ENCODE assay signal across 25 cellular contexts in the genomic region with DNA sequence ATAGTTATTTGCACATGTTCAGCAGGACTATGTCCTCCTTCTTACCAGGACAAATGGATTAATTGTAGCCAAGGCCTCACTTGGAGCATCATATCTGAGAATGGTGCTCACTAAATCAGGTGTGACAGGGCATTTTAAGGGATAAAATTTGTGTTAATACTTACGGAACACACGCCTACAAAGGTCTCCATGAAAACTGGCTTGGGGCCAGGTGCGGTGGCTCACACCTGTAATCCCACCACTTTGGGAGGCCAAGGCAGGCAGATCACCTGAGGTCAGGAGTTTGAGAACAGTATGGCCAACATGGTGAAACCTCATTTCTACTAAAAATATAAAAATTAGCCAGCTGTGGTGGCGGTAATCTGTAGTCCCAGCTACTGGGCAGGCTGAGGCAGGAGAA.
DNase-seq lines count a peak whose midpoint lies in the region; ATAC-seq, FAIRE-seq and TF ChIP-seq lines count a peak whose summit lies in the region.
"Had no signal": no experiment of that assay in that cellular context is flagged by ENCODE, and none has a peak within 500 bp of the region (broad histone marks: within the 10 kb centered on the region; RNA-seq: fewer than 3 reads in every experiment).

No MANE protein-coding gene starts in this region.

- H3K36me3 Mint-ChIP-seq in astrocyte (ENCODE audit: low read depth, unreplicated experiment): peaks cover 1% of the 10 kb centered on the region
- H3K36me3 Mint-ChIP-seq: CD14-positive monocyte; CD8-positive, alpha-beta T cell had no signal

- H3K27me3 Mint-ChIP-seq in astrocyte (ENCODE audit: low read depth, unreplicated experiment): peaks cover 5% of the 10 kb centered on the region

- H3K14ac ChIP-seq in IMR-90 (replicated peaks; ENCODE audit: low read depth, low read length): no peak overlapping the region

- no peak overlapping the region for H4K5ac ChIP-seq in IMR-90 (ENCODE audit: low read depth, low read length)

- H3K4me1 ChIP-seq in IMR-90 (ENCODE audit: control insufficient read depth, insufficient read depth, low read length) (peaks cover 5% of the 10 kb centered on the region; the same call in 1 of the 2 replicates), astrocyte (ENCODE audit: insufficient read depth, low read length) (peaks cover 15% of the 10 kb centered on the region), esophagus squamous epithelium (peaks cover 5 to 22% (median 17%) of the 10 kb centered on the region in 3 donors), upper lobe of right lung (peaks cover 9% of the 10 kb centered on the region), prostate gland (replicated peaks) (no peaks in the 10 kb centered on the region)
- H3K4me1 ChIP-seq: BE2C, BLaER1, Caco-2 had no signal

- no peak for TF ChIP-seq RAD21 in IMR-90 (IDR thresholded peaks at IDR 0.05; ENCODE audit: low read length)

- ATAC-seq in IMR-90 (ENCODE audit: low read depth) (no peak), upper lobe of right lung (no peak), HG03457 (IDR thresholded peaks at IDR 0.05; ENCODE audit: unreplicated experiment) (no peak)
- ATAC-seq: CD8-positive, alpha-beta T cell had no signal

- H3K27ac Mint-ChIP-seq in astrocyte (ENCODE audit: unreplicated experiment): no peak overlapping the region
- H3K27ac Mint-ChIP-seq: CD4-positive, alpha-beta T cell; CD8-positive, alpha-beta T cell had no signal

- H3K4me3 Mint-ChIP-seq in astrocyte (ENCODE audit: unreplicated experiment): no peak overlapping the region
- H3K4me3 Mint-ChIP-seq: CD14-positive monocyte; CD4-positive, alpha-beta T cell; CD8-positive, alpha-beta T cell had no signal

- peaks cover 6% of the 10 kb centered on the region for H3K4me1 Mint-ChIP-seq in astrocyte (ENCODE audit: low read depth, unreplicated experiment)

- peak overlapping the region; percentile 30; the same call in 1 of the 2 replicates for H2BK120ac ChIP-seq in IMR-90 (ENCODE audit: low read depth, low read length)

- no peak overlapping the region for H2BK15ac ChIP-seq in IMR-90 (ENCODE audit: low read depth, low read length)

- no peak overlapping the region for H4K8ac ChIP-seq in IMR-90 (ENCODE audit: low read depth in 2 of 2, low read length in 2 of 2)

- no peaks in the 10 kb centered on the region for H3K79me1 ChIP-seq in IMR-90 (ENCODE audit: low read depth in 1 of 2, low read length in 2 of 2)

- 0 out of 2 replicates have a peak overlapping the region, but pooled peaks have one; percentile 52 for H2BK20ac ChIP-seq in IMR-90 (ENCODE audit: low read depth, low read length)

- H3K56ac ChIP-seq in IMR-90 (ENCODE audit: extremely low read depth, insufficient read depth, low read length): no peak overlapping the region

- H4K91ac ChIP-seq in IMR-90 (ENCODE audit: insufficient read depth, low read depth, low read length): no peak overlapping the region

- no peaks in the 10 kb centered on the region for H3K9me3 Mint-ChIP-seq in astrocyte (ENCODE audit: unreplicated experiment)
- H3K9me3 Mint-ChIP-seq: CD4-positive, alpha-beta T cell; CD8-positive, alpha-beta T cell had no signal

- BruUV-seq in IMR-90 (replicated peaks; lab: Mats Ljungman, UMichigan): no TSS peak

- H3K9me3 ChIP-seq in IMR-90 (ENCODE audit: control insufficient read depth, insufficient read depth, low read length) (no peaks in the 10 kb centered on the region), astrocyte (ENCODE audit: insufficient read depth, low read depth, low read length) (no peaks in the 10 kb centered on the region), esophagus squamous epithelium (no peaks in the 10 kb centered on the region), upper lobe of right lung (no peaks in the 10 kb centered on the region), prostate gland (no peaks in the 10 kb centered on the region)
- H3K9me3 ChIP-seq: BE2C, BLaER1, Caco-2 had no signal

- H2AK5ac ChIP-seq in IMR-90 (ENCODE audit: low read depth, low read length): no peak overlapping the region; the same call in 1 of the 2 replicates

- DNase-seq in IMR-90: no peak
- no peak for DNase-seq in astrocyte (ENCODE audit: low read depth)
- DNase-seq in esophagus squamous epithelium (lab: John Stamatoyannopoulos, UW): no peak
- peak; percentile 25 for DNase-seq in upper lobe of right lung
- no peak for DNase-seq in CD1c-positive myeloid dendritic cell (ENCODE audit: extremely low spot score)
- DNase-seq in prostate gland (ENCODE audit: low spot score): no peak
- no peak for DNase-seq in activated gamma-delta T cell (lab: John Stamatoyannopoulos, UW)
- DNase-seq: 8988T; ACHN; BE2C; C1 segment of cervical spinal cord; Caco-2; Calu3; CD4-positive, alpha-beta T cell; CD8-positive, alpha-beta T cell; DMS79 treated with DMSO at 0.1 percent for 48 hours; GF-D8 had no signal

- no peaks in the 10 kb centered on the region for H3K36me3 ChIP-seq in IMR-90 (ENCODE audit: control insufficient read depth, insufficient read depth, low read length)
- H3K36me3 ChIP-seq in astrocyte (ENCODE audit: insufficient read depth, low read length): no peaks in the 10 kb centered on the region
- no peaks in the 10 kb centered on the region for H3K36me3 ChIP-seq in esophagus squamous epithelium
- no peaks in the 10 kb centered on the region for H3K36me3 ChIP-seq in upper lobe of right lung
- no peaks in the 10 kb centered on the region for H3K36me3 ChIP-seq in prostate gland
- H3K36me3 ChIP-seq: BE2C, BLaER1 had no signal

- in situ Hi-C loops in IMR-90 (cut with MboI; ENCODE audit: low sequenced_read_pairs): no loop called here

- H3K9me1 ChIP-seq in IMR-90 (ENCODE audit: insufficient read depth, low read length): 0 out of 2 replicates have a peak, but pooled peaks cover 2% of the 10 kb centered on the region

- no peak overlapping the region for H2AK9ac ChIP-seq in IMR-90 (replicated peaks; ENCODE audit: low read depth, low read length, poor library complexity)

- H3K4me2 ChIP-seq in IMR-90 (ENCODE audit: low read depth, low read length) (no peak overlapping the region), astrocyte (ENCODE audit: low read length) (no peak overlapping the region)
- H3K4me2 ChIP-seq: BLaER1 had no signal

- WGBS in IMR-90 (ENCODE audit: extremely low coverage in 2 of 2, insufficient read length in 1 of 2), 2 experiments: no CpG with 5 or more reads among the region's 4 CpGs
- WGBS in esophagus squamous epithelium, 2 donors: 82 to 100% methylated on average over 3 to 4 of the region's 4 CpGs
- WGBS in prostate gland: 93% methylated on average over 4 of the region's 4 CpGs

- intact Hi-C loops in IMR-90 (cut with micrococcal nuclease) (no loop called here), esophagus squamous epithelium (cut with DNase I) (no loop called here), upper lobe of right lung (cut with DNase I) (no loop called here), prostate gland (cut with DNase I) (loop anchor here (5.0 kb wide), 2 partner anchors 73 to 168 kb away; partner anchors contain the start of gene CAPZB)

- POLR2A ChIA-PET in IMR-90 (lab: Charles Lee; ENCODE audit: unreplicated experiment): no interaction called here

- TF ChIP-seq POLR2A in IMR-90 (IDR thresholded peaks at IDR 0.05; ENCODE audit: low read depth, low read length): no peak
- TF ChIP-seq POLR2A in esophagus squamous epithelium (IDR thresholded peaks at IDR 0.05): no peak
- no peak for TF ChIP-seq POLR2A in prostate gland (IDR thresholded peaks at IDR 0.05)

- CTCF ChIA-PET in IMR-90 (lab: Yijun Ruan, JAX): no interaction called here

- no peak for TF ChIP-seq CTCF in IMR-90 (conservative IDR thresholded peaks at IDR 0.05; ENCODE audit: low read depth, low read length)
- TF ChIP-seq CTCF in astrocyte (IDR thresholded peaks at IDR 0.05; ENCODE audit: insufficient read depth, low read depth, low read length): no peak
- no peak for TF ChIP-seq CTCF in esophagus squamous epithelium (IDR thresholded peaks at IDR 0.05)
- no peak for TF ChIP-seq CTCF in upper lobe of right lung (IDR thresholded peaks at IDR 0.05)
- no peak for TF ChIP-seq CTCF in prostate gland (IDR thresholded peaks at IDR 0.05)

- dilution Hi-C loops in IMR-90 (cut with HindIII; ENCODE audit: low sequenced_read_pairs, unreplicated experiment): no loop called here

- H3K79me2 ChIP-seq in astrocyte (ENCODE audit: insufficient read depth, low read length): no peaks in the 10 kb centered on the region

- H3K27me3 ChIP-seq in IMR-90 (ENCODE audit: control insufficient read depth, insufficient read depth, low read length): no peaks in the 10 kb centered on the region
- H3K27me3 ChIP-seq in astrocyte (ENCODE audit: insufficient read depth, low read length): no peaks in the 10 kb centered on the region
- no peaks in the 10 kb centered on the region for H3K27me3 ChIP-seq in esophagus squamous epithelium
- no peaks in the 10 kb centered on the region for H3K27me3 ChIP-seq in upper lobe of right lung
- H3K27me3 ChIP-seq in prostate gland (replicated peaks; ENCODE audit: insufficient read depth): no peaks in the 10 kb centered on the region
- H3K27me3 ChIP-seq: BE2C, BLaER1 had no signal

- H2BK5ac ChIP-seq in IMR-90 (ENCODE audit: low read depth, low read length, poor library complexity, severe bottlenecking): no peak overlapping the region

- H3K18ac ChIP-seq in IMR-90 (ENCODE audit: low read depth, low read length): no peak overlapping the region

- no peak overlapping the region for H3K4ac ChIP-seq in IMR-90 (ENCODE audit: low read depth, low read length)

- H3K27ac ChIP-seq in IMR-90 (ENCODE audit: insufficient read depth, low read length) (no peak overlapping the region), astrocyte (ENCODE audit: low read depth, low read length) (peak overlapping the region; percentile 9), esophagus squamous epithelium (peak overlapping the region in 3 of 4 donors; percentile 14 to 55 (median 30)), upper lobe of right lung (no peak overlapping the region), prostate gland (no peak overlapping the region)
- H3K27ac ChIP-seq: BLaER1 had no signal

- H3K9ac ChIP-seq in IMR-90 (ENCODE audit: low read depth, low read length) (no peak overlapping the region), astrocyte (ENCODE audit: low read length) (no peak overlapping the region)
- H3K9ac ChIP-seq: BLaER1 had no signal

- FAIRE-seq in astrocyte (lab: Jason Lieb, UNC): no peak
- FAIRE-seq: A204.1, D721Med, G401.6, GM12891, GM19239 had no signal

- H3K23ac ChIP-seq in IMR-90 (ENCODE audit: low read depth, low read length): no peak overlapping the region

- H3K4me3 ChIP-seq in IMR-90 (ENCODE audit: insufficient read depth, low read depth, low read length) (no peak overlapping the region), astrocyte (ENCODE audit: insufficient read depth, low read depth, low read length) (no peak overlapping the region), esophagus squamous epithelium (no peak overlapping the region), upper lobe of right lung (no peak overlapping the region), prostate gland (no peak overlapping the region)
- H3K4me3 ChIP-seq: BLaER1 had no signal

- H2AFZ ChIP-seq in IMR-90 (replicated peaks; ENCODE audit: low read length, poor library complexity): no peak overlapping the region
- H2AFZ ChIP-seq in astrocyte (ENCODE audit: low read depth, low read length): no peak overlapping the region

- H4K20me1 ChIP-seq in IMR-90 (ENCODE audit: insufficient read depth, low read length) (no peaks in the 10 kb centered on the region), astrocyte (ENCODE audit: insufficient read depth, low read length) (no peaks in the 10 kb centered on the region)
- H4K20me1 ChIP-seq: BLaER1 had no signal

Comparison
In these comparisons a context has a peak if more than half of its experiments do, and no peak if none do; other contexts are left out.
1. H3K27ac ChIP-seq: peak in astrocyte (single experiment) and esophagus squamous epithelium (3 of 4); none in IMR-90 (single experiment), upper lobe of right lung (single experiment) and prostate gland (0 of 2).